In genomic region chr1:86706018-86706417, GRCh38 we compare ENCODE assay signal across 8 cellular contexts.
DNase-seq lines count a peak whose midpoint lies in the region; ATAC-seq, FAIRE-seq and TF ChIP-seq lines count a peak whose summit lies in the region.
"Had no signal": no experiment of that assay in that cellular context is flagged by ENCODE, and none has a peak within 500 bp of the region (broad histone marks: within the 10 kb centered on the region; RNA-seq: fewer than 3 reads in every experiment).

No MANE protein-coding gene starts in this region.

- peaks cover 49% of the 10 kb centered on the region for H3K4me1 Mint-ChIP-seq in stimulated activated effector memory CD8-positive, alpha-beta T cell treated with anti-CD3 and anti-CD28 coated beads, Interleukin-12 subunit alpha, Interleukin-12 subunit beta, amount 100 ng/mL, for 72 hours

- peaks cover 35% of the 10 kb centered on the region for H3K36me3 Mint-ChIP-seq in stimulated activated effector memory CD8-positive, alpha-beta T cell treated with anti-CD3 and anti-CD28 coated beads, Interleukin-12 subunit alpha, Interleukin-12 subunit beta, amount 100 ng/mL, for 72 hours

- peak overlapping the region; percentile 89 for H3K9ac ChIP-seq in iPS-15b (ENCODE audit: low read depth, low read length)

- no peak for TF ChIP-seq CTCF in HFF-Myc (IDR thresholded peaks at IDR 0.05; ENCODE audit: low read depth, low read length, missing control alignments)
- TF ChIP-seq CTCF in WERI-Rb-1 (IDR thresholded peaks at IDR 0.05; ENCODE audit: low read depth, low read length), result no peak

- H3K27me3 ChIP-seq in WERI-Rb-1 (ENCODE audit: insufficient read depth, low read depth, severe bottlenecking) (no peaks in the 10 kb centered on the region), iPS-15b (ENCODE audit: control insufficient read depth, insufficient read depth, low read length) (peaks cover 4% of the 10 kb centered on the region)

- DNase-seq in HFF-Myc (ENCODE audit: extremely low read depth, low read depth) (no peak), WERI-Rb-1 (no peak), HTR-8/SVneo (ENCODE audit: insufficient read length, low spot score) (no peak), NCI-H1436 (lab: John Stamatoyannopoulos, UW) (no peak)
- no peak for DNase-seq in stimulated activated effector memory CD8-positive, alpha-beta T cell treated with anti-CD3 and anti-CD28 coated beads, Interleukin-12 subunit alpha, Interleukin-12 subunit beta, amount 100 ng/mL, for 72 hours (ENCODE audit: low spot score in 2 of 2)
- DNase-seq in effector CD8-positive, alpha-beta T cell (lab: John Stamatoyannopoulos, UW), result no peak
- DNase-seq: SIG-M5 had no signal

- H3K4me1 ChIP-seq in iPS-15b (ENCODE audit: control insufficient read depth, insufficient read depth, low read length), result peaks cover 8% of the 10 kb centered on the region

- H3K27ac Mint-ChIP-seq in stimulated activated effector memory CD8-positive, alpha-beta T cell treated with anti-CD3 and anti-CD28 coated beads, Interleukin-12 subunit alpha, Interleukin-12 subunit beta, amount 100 ng/mL, for 72 hours, result peak overlapping the region; percentile 98

- peak overlapping the region; percentile 98 for H3K4me3 Mint-ChIP-seq in stimulated activated effector memory CD8-positive, alpha-beta T cell treated with anti-CD3 and anti-CD28 coated beads, Interleukin-12 subunit alpha, Interleukin-12 subunit beta, amount 100 ng/mL, for 72 hours

- FAIRE-seq in HTR-8/SVneo (lab: Jason Lieb, UNC), result no peak

- H3K36me3 ChIP-seq in WERI-Rb-1 (peaks cover 8% of the 10 kb centered on the region), iPS-15b (ENCODE audit: control insufficient read depth, insufficient read depth, low read length) (peaks cover 2% of the 10 kb centered on the region)

- ATAC-seq in stimulated activated effector memory CD8-positive, alpha-beta T cell treated with anti-CD3 and anti-CD28 coated beads, Interleukin-12 subunit alpha, Interleukin-12 subunit beta, amount 100 ng/mL, for 72 hours, result no peak

- H3K9me3 ChIP-seq in WERI-Rb-1 (ENCODE audit: severe bottlenecking), result no peaks in the 10 kb centered on the region
- no peaks in the 10 kb centered on the region for H3K9me3 ChIP-seq in iPS-15b (ENCODE audit: control insufficient read depth, insufficient read depth, low read length)

- H3K27ac ChIP-seq in WERI-Rb-1, result no peak overlapping the region

- H3K9me3 Mint-ChIP-seq in stimulated activated effector memory CD8-positive, alpha-beta T cell treated with anti-CD3 and anti-CD28 coated beads, Interleukin-12 subunit alpha, Interleukin-12 subunit beta, amount 100 ng/mL, for 72 hours, result no peaks in the 10 kb centered on the region

- H3K4me3 ChIP-seq in HFF-Myc (replicated peaks; ENCODE audit: low read depth, low read length) (peak overlapping the region; percentile 88), WERI-Rb-1 (ENCODE audit: low read depth, low read length) (peak overlapping the region; percentile 88), iPS-15b (ENCODE audit: low read depth, low read length) (peak overlapping the region; percentile 74)
